Comparison of ENCODE assay signal across 13 cellular contexts in genomic region chr9:89185980-89186379, GRCh38. TPM values are rescaled to one million over a fixed set of nuclear protein-coding genes. Genes with fewer than 3 reads are reported as not detected.
A peak's percentile ranks its signal among the peaks of the same experiment; 100 is the strongest.
DNase-seq lines count a peak whose midpoint lies in the region; TF ChIP-seq lines count a peak whose summit lies in the region.
"Had no signal": no experiment of that assay in that cellular context is flagged by ENCODE, and none has a peak within 500 bp of the region (broad histone marks: within the 10 kb centered on the region; RNA-seq: fewer than 3 reads in every experiment).

No MANE protein-coding gene starts in this region.

- H3K9me3 Mint-ChIP-seq in T-helper 2 cell treated with Interferon-gamma antibody and Interleukin-4, amounts not matched to agents 5 μg/mL and 100 μg/mL, for 36 hours = no peaks in the 10 kb centered on the region
- H3K9me3 Mint-ChIP-seq: CD4-positive, alpha-beta T cell had no signal

- no peak for TF ChIP-seq CTCF in adrenal gland (IDR thresholded peaks at IDR 0.05)

- peaks cover 0 to 2% of the 10 kb centered on the region in 2 donors for H3K4me1 ChIP-seq in adrenal gland (replicated peaks in 1 of 2)

- no peak overlapping the region for H3K4me3 ChIP-seq in adrenal gland

- no peak overlapping the region for H3K27ac ChIP-seq in adrenal gland
- H3K27ac ChIP-seq: WERI-Rb-1 had no signal

- H3K27me3 Mint-ChIP-seq in T-helper 2 cell treated with Interferon-gamma antibody and Interleukin-4, amounts not matched to agents 5 μg/mL and 100 μg/mL, for 36 hours (ENCODE audit: low read depth) = peaks cover 19% of the 10 kb centered on the region

- whole genome bisulfite sequencing in adrenal gland, 4 donors = 32 to 59% (median 36%) methylated on average over 5 of the region's 5 CpGs

- no peak for TF ChIP-seq POLR2A in adrenal gland (IDR thresholded peaks at IDR 0.05)

- no peaks in the 10 kb centered on the region for H3K36me3 Mint-ChIP-seq in T-helper 2 cell treated with Interferon-gamma antibody and Interleukin-4, amounts not matched to agents 5 μg/mL and 100 μg/mL, for 36 hours (ENCODE audit: low read depth)

- H3K4me3 Mint-ChIP-seq in T-helper 2 cell treated with Interferon-gamma antibody and Interleukin-4, amounts not matched to agents 5 μg/mL and 100 μg/mL, for 36 hours = no peak overlapping the region
- H3K4me3 Mint-ChIP-seq: CD4-positive, alpha-beta T cell had no signal

- no peaks in the 10 kb centered on the region for H3K27me3 ChIP-seq in adrenal gland

- no peak overlapping the region for H3K27ac Mint-ChIP-seq in T-helper 2 cell treated with Interferon-gamma antibody and Interleukin-4, amounts not matched to agents 5 μg/mL and 100 μg/mL, for 36 hours
- H3K27ac Mint-ChIP-seq: CD4-positive, alpha-beta T cell had no signal

- H3K4me1 Mint-ChIP-seq in T-helper 2 cell treated with Interferon-gamma antibody and Interleukin-4, amounts not matched to agents 5 μg/mL and 100 μg/mL, for 36 hours (ENCODE audit: low read depth) = no peaks in the 10 kb centered on the region

- DNase-seq in EH (ENCODE audit: low read depth) (peak; percentile 54), LHCN-M2 (ENCODE audit: low read depth) (peak; percentile 19), adrenal gland (peak; percentile 60 to 71 (median 66)), left kidney (ENCODE audit: low read depth, low spot score) (peak; percentile 85), amniotic stem cell (lab: John Stamatoyannopoulos, UW) (no peak), NCI-H526 (lab: John Stamatoyannopoulos, UW) (no peak)
- no peak for DNase-seq in T-helper 2 cell treated with Interferon-gamma antibody and Interleukin-4, amounts not matched to agents 5 μg/mL and 100 μg/mL, for 36 hours (ENCODE audit: low spot score)
- no peak for DNase-seq in activated naive CD4-positive, alpha-beta T cell treated with anti-CD3 and anti-CD28 coated beads, Interleukin-2, amount 50 U/mL, for 16 hours
- DNase-seq: activated T-cell treated with anti-CD3 and anti-CD28 coated beads for 4 hours; amygdala; CD4-positive, alpha-beta T cell; NCI-H2227 treated with DMSO at 0.1 percent for 48 hours; WERI-Rb-1 had no signal

- intact Hi-C loops in adrenal gland (cut with DNase I) = no loop called here

- H3K36me3 ChIP-seq in adrenal gland (replicated peaks in 1 of 2) = no peaks in the 10 kb centered on the region
- H3K36me3 ChIP-seq: WERI-Rb-1 had no signal

- no peaks in the 10 kb centered on the region for H3K9me3 ChIP-seq in adrenal gland (replicated peaks in 1 of 3)

RNA-seq across cellular contexts. Expression of gene SHC3, which starts 7.4 kb away (rescaled TPM):
- total RNA-seq in LHCN-M2 (2014; rRNA removed) (under 0.01 and 0.06 TPM in 2 replicates), adrenal gland (10 to 100 TPM; 16.0 to 56.7 (median 21.8) TPM)
- polyA plus RNA-seq in LHCN-M2 (2012) = 0.04 TPM
- 10 to 100 TPM in 1 of 3 donors, 1 to 10 TPM in 2; 5.6 to 10.9 (median 7.0) TPM for polyA plus RNA-seq in adrenal gland
- total RNA-seq: CD4-positive, alpha-beta T cell had no signal

Comparison
In these comparisons a context has a peak if more than half of its experiments do, and no peak if none do; other contexts are left out.
1. DNase-seq: peak in EH (single experiment), LHCN-M2 (single experiment), adrenal gland (7 of 7) and left kidney (single experiment); none in amniotic stem cell (single experiment), NCI-H526 (0 of 2), T-helper 2 cell treated with Interferon-gamma antibody and Interleukin-4, amounts not matched to agents 5 μg/mL and 100 μg/mL, for 36 hours (single experiment) and activated naive CD4-positive, alpha-beta T cell treated with anti-CD3 and anti-CD28 coated beads, Interleukin-2, amount 50 U/mL, for 16 hours (single experiment).
2. RNA of gene SHC3, which starts 7.4 kb away (total RNA-seq): 16.0 to 56.7 TPM in adrenal gland; under 0.01 to 0.06 TPM in LHCN-M2; every median in the first group is over 10 times any median in the second.